ENCODE assay signal across 14 cellular contexts in the genomic region with DNA sequence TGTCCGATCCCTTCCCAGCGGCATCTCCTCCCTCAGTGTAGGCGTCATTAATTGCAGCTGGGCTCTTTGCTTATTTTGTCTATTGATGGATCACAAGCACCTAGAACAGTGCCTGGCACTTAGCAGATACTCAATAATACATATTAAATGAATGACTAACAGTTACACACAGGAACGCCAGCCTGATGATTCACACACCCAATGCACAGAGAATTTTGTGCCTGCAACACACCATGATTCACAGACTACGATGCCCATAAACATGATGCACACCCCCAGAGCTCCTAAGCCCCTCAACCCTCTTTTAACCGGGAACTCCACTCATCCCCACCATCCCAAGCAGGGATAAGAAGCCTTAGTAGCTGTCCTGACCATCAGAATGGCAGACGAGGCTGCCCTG.
DNase-seq lines count a peak whose midpoint lies in the region; ATAC-seq and TF ChIP-seq lines count a peak whose summit lies in the region.
"Had no signal": no experiment of that assay in that cellular context is flagged by ENCODE, and none has a peak within 500 bp of the region (broad histone marks: within the 10 kb centered on the region; RNA-seq: fewer than 3 reads in every experiment).

No MANE protein-coding gene starts in this region.

- H3K27me3 Mint-ChIP-seq in activated T-cell treated with anti-CD3 and anti-CD28 coated beads, Interleukin-2, amount 50 U/mL, for 72 hours (ENCODE audit: low read depth), result peaks cover 14% of the 10 kb centered on the region
- H3K27me3 Mint-ChIP-seq in stimulated activated memory B cell treated with anti-CD40 and anti-IgM and Interleukin-4, amounts not matched to agents 10 μg/mL and 1 μg/mL and 100 μg/mL, for 72 hours, result peaks cover 70% of the 10 kb centered on the region

- no peaks in the 10 kb centered on the region for H3K4me1 ChIP-seq in RWPE2 (ENCODE audit: insufficient read depth, poor library complexity, severe bottlenecking)
- H3K4me1 ChIP-seq: SJCRH30 had no signal

- H3K4me1 Mint-ChIP-seq in activated T-cell treated with anti-CD3 and anti-CD28 coated beads, Interleukin-2, amount 50 U/mL, for 72 hours (ENCODE audit: low read depth), result peaks cover 13% of the 10 kb centered on the region
- H3K4me1 Mint-ChIP-seq in stimulated activated memory B cell treated with anti-CD40 and anti-IgM and Interleukin-4, amounts not matched to agents 10 μg/mL and 1 μg/mL and 100 μg/mL, for 72 hours, result peaks cover 11% of the 10 kb centered on the region

- no peak overlapping the region for H3K27ac Mint-ChIP-seq in activated T-cell treated with anti-CD3 and anti-CD28 coated beads, Interleukin-2, amount 50 U/mL, for 72 hours
- H3K27ac Mint-ChIP-seq in stimulated activated memory B cell treated with anti-CD40 and anti-IgM and Interleukin-4, amounts not matched to agents 10 μg/mL and 1 μg/mL and 100 μg/mL, for 72 hours, result peak overlapping the region; percentile 25
- H3K27ac Mint-ChIP-seq: CD4-positive, alpha-beta T cell; stimulated activated naive B cell treated with anti-CD40 and anti-IgM and Interleukin-4, amounts not matched to agents 10 μg/mL and 1 μg/mL and 100 μg/mL, for 72 hours had no signal

- H3K36me3 ChIP-seq in RWPE2 (ENCODE audit: low read depth), result no peaks in the 10 kb centered on the region
- H3K36me3 ChIP-seq: SJCRH30 had no signal

- ATAC-seq in activated T-cell treated with anti-CD3 and anti-CD28 coated beads, Interleukin-2, amount 50 U/mL, for 72 hours (replicated peaks in 1 of 2), result no peak
- peak; percentile 54 for ATAC-seq in RWPE2 (ENCODE audit: low read depth)
- no peak for ATAC-seq in stimulated activated memory B cell treated with anti-CD40 and anti-IgM and Interleukin-4, amounts not matched to agents 10 μg/mL and 1 μg/mL and 100 μg/mL, for 72 hours

- H3K36me3 Mint-ChIP-seq in activated T-cell treated with anti-CD3 and anti-CD28 coated beads, Interleukin-2, amount 50 U/mL, for 72 hours (ENCODE audit: insufficient read depth in 2 of 2), result no peaks in the 10 kb centered on the region
- no peaks in the 10 kb centered on the region for H3K36me3 Mint-ChIP-seq in stimulated activated memory B cell treated with anti-CD40 and anti-IgM and Interleukin-4, amounts not matched to agents 10 μg/mL and 1 μg/mL and 100 μg/mL, for 72 hours

- no peak for DNase-seq in activated T-cell treated with anti-CD3 and anti-CD28 coated beads, Interleukin-2, amount 50 U/mL, for 72 hours
- no peak for DNase-seq in activated T-cell treated with anti-CD3 and anti-CD28 coated beads, Interleukin-2, amount 50 U/mL, for 1 hour
- no peak for DNase-seq in RWPE2 (ENCODE audit: low spot score)
- peak; percentile 66 for DNase-seq in fibroblast of peridontal ligament (ENCODE audit: extremely low read depth)
- no peak for DNase-seq in superior temporal gyrus (ENCODE audit: extremely low spot score)
- no peak for DNase-seq in amniotic stem cell (lab: John Stamatoyannopoulos, UW)
- DNase-seq in HuH-7.5 (ENCODE audit: low spot score), result no peak
- DNase-seq: 8988T; CD4-positive, alpha-beta T cell; DND-41; GOT3; stimulated activated naive B cell treated with anti-CD40 and anti-IgM and Interleukin-4, amounts not matched to agents 10 μg/mL and 1 μg/mL and 100 μg/mL, for 72 hours had no signal

- H3K4me3 ChIP-seq in RWPE2 (ENCODE audit: severe bottlenecking), result no peak overlapping the region
- H3K4me3 ChIP-seq: SJCRH30 had no signal

- TF ChIP-seq CTCF in RWPE2 (IDR thresholded peaks at IDR 0.05; ENCODE audit: poor library complexity, severe bottlenecking), result no peak

- H3K9me3 Mint-ChIP-seq in activated T-cell treated with anti-CD3 and anti-CD28 coated beads, Interleukin-2, amount 50 U/mL, for 72 hours, result no peaks in the 10 kb centered on the region
- H3K9me3 Mint-ChIP-seq in stimulated activated memory B cell treated with anti-CD40 and anti-IgM and Interleukin-4, amounts not matched to agents 10 μg/mL and 1 μg/mL and 100 μg/mL, for 72 hours, result no peaks in the 10 kb centered on the region
- H3K9me3 Mint-ChIP-seq: CD4-positive, alpha-beta T cell; stimulated activated naive B cell treated with anti-CD40 and anti-IgM and Interleukin-4, amounts not matched to agents 10 μg/mL and 1 μg/mL and 100 μg/mL, for 72 hours had no signal

- H3K27ac ChIP-seq in RWPE2 (ENCODE audit: poor library complexity, severe bottlenecking), result no peak overlapping the region
- H3K27ac ChIP-seq: SJCRH30 had no signal

- H3K9me3 ChIP-seq in RWPE2 (ENCODE audit: severe bottlenecking), result no peaks in the 10 kb centered on the region
- H3K9me3 ChIP-seq: SJCRH30 had no signal

- H3K4me3 Mint-ChIP-seq in activated T-cell treated with anti-CD3 and anti-CD28 coated beads, Interleukin-2, amount 50 U/mL, for 72 hours, result peak overlapping the region; percentile 65 to 90
- H3K4me3 Mint-ChIP-seq in stimulated activated memory B cell treated with anti-CD40 and anti-IgM and Interleukin-4, amounts not matched to agents 10 μg/mL and 1 μg/mL and 100 μg/mL, for 72 hours, result no peak overlapping the region
- H3K4me3 Mint-ChIP-seq: CD4-positive, alpha-beta T cell had no signal

- no peaks in the 10 kb centered on the region for H3K27me3 ChIP-seq in RWPE2 (ENCODE audit: insufficient read depth, poor library complexity, severe bottlenecking)
- H3K27me3 ChIP-seq: SJCRH30 had no signal
